ENCODE assay signal across 13 cellular contexts in genomic region chr17:61307905-61308886, GRCh38.
DNase-seq lines count a peak whose midpoint lies in the region; ATAC-seq and TF ChIP-seq lines count a peak whose summit lies in the region.
"Had no signal": no experiment of that assay in that cellular context is flagged by ENCODE, and none has a peak within 500 bp of the region (broad histone marks: within the 10 kb centered on the region; RNA-seq: fewer than 3 reads in every experiment).

No MANE protein-coding gene starts in this region.

- no peak overlapping the region for H2AK5ac ChIP-seq in mesendoderm (ENCODE audit: low read length)

- H3K27ac ChIP-seq in gastroesophageal sphincter (peak overlapping the region; percentile 51 to 77 (median 68)), mesendoderm (ENCODE audit: low read depth, low read length) (no peak overlapping the region)
- H3K27ac ChIP-seq: PC-9, right atrium auricular region had no signal

- peak; percentile 69 for ATAC-seq in WTC11
- peak; percentile 66 for ATAC-seq in gastroesophageal sphincter
- ATAC-seq in GM21576 (IDR thresholded peaks at IDR 0.05; ENCODE audit: unreplicated experiment), result no peak

- H3K9me3 ChIP-seq in gastroesophageal sphincter, result no peaks in the 10 kb centered on the region
- H3K9me3 ChIP-seq: right atrium auricular region had no signal

- CTCF ChIA-PET in WTC11 (lab: Charles Lee), result no interaction called here

- H3K56ac ChIP-seq in mesendoderm (ENCODE audit: low read length), result no peak overlapping the region

- H3K36me3 ChIP-seq in gastroesophageal sphincter (no peaks in the 10 kb centered on the region), mesendoderm (ENCODE audit: control insufficient read depth, insufficient read depth, low read length) (no peaks in the 10 kb centered on the region)
- H3K36me3 ChIP-seq: right atrium auricular region had no signal

- no peaks in the 10 kb centered on the region for H3K9me3 Mint-ChIP-seq in WTC11
- H3K9me3 Mint-ChIP-seq in activated T-cell treated with anti-CD3 and anti-CD28 coated beads, Interleukin-2, amount 50 U/mL, for 24 hours, result no peaks in the 10 kb centered on the region

- peaks cover 20% of the 10 kb centered on the region for H3K4me1 Mint-ChIP-seq in WTC11
- no peaks in the 10 kb centered on the region for H3K4me1 Mint-ChIP-seq in activated T-cell treated with anti-CD3 and anti-CD28 coated beads, Interleukin-2, amount 50 U/mL, for 24 hours (ENCODE audit: low read depth)

- H2BK5ac ChIP-seq in mesendoderm (ENCODE audit: low read length), result no peak overlapping the region

- no peak overlapping the region for H3K27ac Mint-ChIP-seq in WTC11
- no peak overlapping the region for H3K27ac Mint-ChIP-seq in activated T-cell treated with anti-CD3 and anti-CD28 coated beads, Interleukin-2, amount 50 U/mL, for 24 hours

- no peak overlapping the region for H4K8ac ChIP-seq in mesendoderm (ENCODE audit: low read depth, low read length)

- no peak overlapping the region for H3K4ac ChIP-seq in mesendoderm (ENCODE audit: low read depth, low read length)

- POLR2A ChIA-PET in WTC11 (lab: Charles Lee), result interaction anchor here (0.5 kb wide), 1 partner anchor 568 kb away, joined by 3 read pairs; no protein-coding TSS in a partner anchor

- no peak overlapping the region for H3K18ac ChIP-seq in mesendoderm (ENCODE audit: low read length)

- TF ChIP-seq POLR2A in gastroesophageal sphincter (IDR thresholded peaks at IDR 0.05), result no peak

- no peak for TF ChIP-seq CTCF in WTC11 (IDR thresholded peaks at IDR 0.05)
- TF ChIP-seq CTCF in gastroesophageal sphincter (IDR thresholded peaks at IDR 0.05), result no peak

- no peaks in the 10 kb centered on the region for H3K36me3 Mint-ChIP-seq in WTC11
- H3K36me3 Mint-ChIP-seq in activated T-cell treated with anti-CD3 and anti-CD28 coated beads, Interleukin-2, amount 50 U/mL, for 24 hours (ENCODE audit: low read depth), result no peaks in the 10 kb centered on the region

- H3K79me1 ChIP-seq in mesendoderm (ENCODE audit: low read length), result no peaks in the 10 kb centered on the region

- H3K23ac ChIP-seq in mesendoderm (ENCODE audit: low read length), result no peak overlapping the region

- H3K4me1 ChIP-seq in gastroesophageal sphincter (peaks cover 0 to 44% (median 3%) of the 10 kb centered on the region in 3 donors), mesendoderm (ENCODE audit: control insufficient read depth, low read depth, low read length) (no peaks in the 10 kb centered on the region)

- no peaks in the 10 kb centered on the region for H3K27me3 Mint-ChIP-seq in WTC11 (ENCODE audit: low read depth)
- no peaks in the 10 kb centered on the region for H3K27me3 Mint-ChIP-seq in activated T-cell treated with anti-CD3 and anti-CD28 coated beads, Interleukin-2, amount 50 U/mL, for 24 hours

- no peak overlapping the region for H2BK120ac ChIP-seq in mesendoderm (ENCODE audit: low read depth, low read length)

- no peaks in the 10 kb centered on the region for H3K27me3 ChIP-seq in gastroesophageal sphincter
- no peaks in the 10 kb centered on the region for H3K27me3 ChIP-seq in mesendoderm (ENCODE audit: insufficient read depth, low read length, poor library complexity)
- H3K27me3 ChIP-seq: right atrium auricular region had no signal

- WGBS in gastroesophageal sphincter (ENCODE audit: low coverage in 1 of 2), 2 donors, result 39 to 52% methylated on average over 8 to 10 of the region's 11 CpGs
- WGBS in mesendoderm (ENCODE audit: extremely low coverage, insufficient coverage, low lambda C conversion rate), result no CpG with 5 or more reads among the region's 11 CpGs

- no peak overlapping the region for H3K9ac ChIP-seq in mesendoderm (ENCODE audit: low read length)

- H3K4me3 Mint-ChIP-seq in WTC11, result no peak overlapping the region
- H3K4me3 Mint-ChIP-seq in activated T-cell treated with anti-CD3 and anti-CD28 coated beads, Interleukin-2, amount 50 U/mL, for 24 hours, result no peak overlapping the region

- no peak overlapping the region for H3K4me3 ChIP-seq in gastroesophageal sphincter
- no peak overlapping the region for H3K4me3 ChIP-seq in mesendoderm (ENCODE audit: low read length)
- H3K4me3 ChIP-seq: PC-9, right atrium auricular region had no signal

- H3K4me2 ChIP-seq in mesendoderm (ENCODE audit: low read length), result no peak overlapping the region
- H3K4me2 ChIP-seq: PC-9 had no signal

- H4K5ac ChIP-seq in mesendoderm (ENCODE audit: low read length), result no peak overlapping the region

- H2BK15ac ChIP-seq in mesendoderm (replicated peaks; ENCODE audit: low read depth), result no peak overlapping the region

- TF ChIP-seq EP300 in gastroesophageal sphincter (IDR thresholded peaks at IDR 0.05), result no peak

- peak; percentile 93 for DNase-seq in GM03348 (ENCODE audit: low spot score)
- no peak for DNase-seq in WTC11 (ENCODE audit: low spot score)
- DNase-seq in renal cortical epithelial cell (ENCODE audit: low read depth), result peak; percentile 78
- no peak for DNase-seq in activated T-cell treated with anti-CD3 and anti-CD28 coated beads, Interleukin-2, amount 50 U/mL, for 24 hours
- DNase-seq in SK-N-DZ (ENCODE audit: low spot score), result no peak
- no peak for DNase-seq in mesendoderm
- DNase-seq: activated T-cell treated with anti-CD3 and anti-CD28 coated beads, Interleukin-2, amount 50 U/mL, for 1 hour; effector memory CD4-positive, alpha-beta T cell; NCI-H146; PC-9 had no signal

- no peaks in the 10 kb centered on the region for H3K79me2 ChIP-seq in mesendoderm (ENCODE audit: control insufficient read depth, insufficient read depth, low read length)

TF ChIP-seq in WTC11, 78 proteins besides CTCF, POLR2A, EP300 and RAD21:
- TF ChIP-seq, protein P1, sequence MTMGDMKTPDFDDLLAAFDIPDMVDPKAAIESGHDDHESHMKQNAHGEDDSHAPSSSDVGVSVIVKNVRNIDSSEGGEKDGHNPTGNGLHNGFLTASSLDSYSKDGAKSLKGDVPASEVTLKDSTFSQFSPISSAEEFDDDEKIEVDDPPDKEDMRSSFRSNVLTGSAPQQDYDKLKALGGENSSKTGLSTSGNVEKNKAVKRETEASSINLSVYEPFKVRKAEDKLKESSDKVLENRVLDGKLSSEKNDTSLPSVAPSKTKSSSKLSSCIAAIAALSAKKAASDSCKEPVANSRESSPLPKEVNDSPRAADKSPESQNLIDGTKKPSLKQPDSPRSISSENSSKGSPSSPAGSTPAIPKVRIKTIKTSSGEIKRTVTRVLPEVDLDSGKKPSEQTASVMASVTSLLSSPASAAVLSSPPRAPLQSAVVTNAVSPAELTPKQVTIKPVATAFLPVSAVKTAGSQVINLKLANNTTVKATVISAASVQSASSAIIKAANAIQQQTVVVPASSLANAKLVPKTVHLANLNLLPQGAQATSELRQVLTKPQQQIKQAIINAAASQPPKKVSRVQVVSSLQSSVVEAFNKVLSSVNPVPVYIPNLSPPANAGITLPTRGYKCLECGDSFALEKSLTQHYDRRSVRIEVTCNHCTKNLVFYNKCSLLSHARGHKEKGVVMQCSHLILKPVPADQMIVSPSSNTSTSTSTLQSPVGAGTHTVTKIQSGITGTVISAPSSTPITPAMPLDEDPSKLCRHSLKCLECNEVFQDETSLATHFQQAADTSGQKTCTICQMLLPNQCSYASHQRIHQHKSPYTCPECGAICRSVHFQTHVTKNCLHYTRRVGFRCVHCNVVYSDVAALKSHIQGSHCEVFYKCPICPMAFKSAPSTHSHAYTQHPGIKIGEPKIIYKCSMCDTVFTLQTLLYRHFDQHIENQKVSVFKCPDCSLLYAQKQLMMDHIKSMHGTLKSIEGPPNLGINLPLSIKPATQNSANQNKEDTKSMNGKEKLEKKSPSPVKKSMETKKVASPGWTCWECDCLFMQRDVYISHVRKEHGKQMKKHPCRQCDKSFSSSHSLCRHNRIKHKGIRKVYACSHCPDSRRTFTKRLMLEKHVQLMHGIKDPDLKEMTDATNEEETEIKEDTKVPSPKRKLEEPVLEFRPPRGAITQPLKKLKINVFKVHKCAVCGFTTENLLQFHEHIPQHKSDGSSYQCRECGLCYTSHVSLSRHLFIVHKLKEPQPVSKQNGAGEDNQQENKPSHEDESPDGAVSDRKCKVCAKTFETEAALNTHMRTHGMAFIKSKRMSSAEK (CRISPR knock-in tag; IDR thresholded peaks at IDR 0.05; ENCODE audit: borderline replicate concordance), result no peak
- TF ChIP-seq, protein P2, sequence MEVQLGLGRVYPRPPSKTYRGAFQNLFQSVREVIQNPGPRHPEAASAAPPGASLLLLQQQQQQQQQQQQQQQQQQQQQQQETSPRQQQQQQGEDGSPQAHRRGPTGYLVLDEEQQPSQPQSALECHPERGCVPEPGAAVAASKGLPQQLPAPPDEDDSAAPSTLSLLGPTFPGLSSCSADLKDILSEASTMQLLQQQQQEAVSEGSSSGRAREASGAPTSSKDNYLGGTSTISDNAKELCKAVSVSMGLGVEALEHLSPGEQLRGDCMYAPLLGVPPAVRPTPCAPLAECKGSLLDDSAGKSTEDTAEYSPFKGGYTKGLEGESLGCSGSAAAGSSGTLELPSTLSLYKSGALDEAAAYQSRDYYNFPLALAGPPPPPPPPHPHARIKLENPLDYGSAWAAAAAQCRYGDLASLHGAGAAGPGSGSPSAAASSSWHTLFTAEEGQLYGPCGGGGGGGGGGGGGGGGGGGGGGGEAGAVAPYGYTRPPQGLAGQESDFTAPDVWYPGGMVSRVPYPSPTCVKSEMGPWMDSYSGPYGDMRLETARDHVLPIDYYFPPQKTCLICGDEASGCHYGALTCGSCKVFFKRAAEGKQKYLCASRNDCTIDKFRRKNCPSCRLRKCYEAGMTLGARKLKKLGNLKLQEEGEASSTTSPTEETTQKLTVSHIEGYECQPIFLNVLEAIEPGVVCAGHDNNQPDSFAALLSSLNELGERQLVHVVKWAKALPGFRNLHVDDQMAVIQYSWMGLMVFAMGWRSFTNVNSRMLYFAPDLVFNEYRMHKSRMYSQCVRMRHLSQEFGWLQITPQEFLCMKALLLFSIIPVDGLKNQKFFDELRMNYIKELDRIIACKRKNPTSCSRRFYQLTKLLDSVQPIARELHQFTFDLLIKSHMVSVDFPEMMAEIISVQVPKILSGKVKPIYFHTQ (CRISPR knock-in tag; IDR thresholded peaks at IDR 0.05), result no peak
- TF ChIP-seq, protein P3, sequence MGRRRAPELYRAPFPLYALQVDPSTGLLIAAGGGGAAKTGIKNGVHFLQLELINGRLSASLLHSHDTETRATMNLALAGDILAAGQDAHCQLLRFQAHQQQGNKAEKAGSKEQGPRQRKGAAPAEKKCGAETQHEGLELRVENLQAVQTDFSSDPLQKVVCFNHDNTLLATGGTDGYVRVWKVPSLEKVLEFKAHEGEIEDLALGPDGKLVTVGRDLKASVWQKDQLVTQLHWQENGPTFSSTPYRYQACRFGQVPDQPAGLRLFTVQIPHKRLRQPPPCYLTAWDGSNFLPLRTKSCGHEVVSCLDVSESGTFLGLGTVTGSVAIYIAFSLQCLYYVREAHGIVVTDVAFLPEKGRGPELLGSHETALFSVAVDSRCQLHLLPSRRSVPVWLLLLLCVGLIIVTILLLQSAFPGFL (CRISPR knock-in tag; IDR thresholded peaks at IDR 0.05; ENCODE audit: borderline replicate concordance), result no peak

Comparison
In these comparisons a context has a peak if more than half of its experiments do, and no peak if none do; other contexts are left out.
1. DNase-seq: peak in GM03348 (single experiment) and renal cortical epithelial cell (single experiment); none in WTC11 (single experiment), activated T-cell treated with anti-CD3 and anti-CD28 coated beads, Interleukin-2, amount 50 U/mL, for 24 hours (single experiment), SK-N-DZ (single experiment) and mesendoderm (single experiment).